ENCODE assay signal across 8 cellular contexts in the genomic region with DNA sequence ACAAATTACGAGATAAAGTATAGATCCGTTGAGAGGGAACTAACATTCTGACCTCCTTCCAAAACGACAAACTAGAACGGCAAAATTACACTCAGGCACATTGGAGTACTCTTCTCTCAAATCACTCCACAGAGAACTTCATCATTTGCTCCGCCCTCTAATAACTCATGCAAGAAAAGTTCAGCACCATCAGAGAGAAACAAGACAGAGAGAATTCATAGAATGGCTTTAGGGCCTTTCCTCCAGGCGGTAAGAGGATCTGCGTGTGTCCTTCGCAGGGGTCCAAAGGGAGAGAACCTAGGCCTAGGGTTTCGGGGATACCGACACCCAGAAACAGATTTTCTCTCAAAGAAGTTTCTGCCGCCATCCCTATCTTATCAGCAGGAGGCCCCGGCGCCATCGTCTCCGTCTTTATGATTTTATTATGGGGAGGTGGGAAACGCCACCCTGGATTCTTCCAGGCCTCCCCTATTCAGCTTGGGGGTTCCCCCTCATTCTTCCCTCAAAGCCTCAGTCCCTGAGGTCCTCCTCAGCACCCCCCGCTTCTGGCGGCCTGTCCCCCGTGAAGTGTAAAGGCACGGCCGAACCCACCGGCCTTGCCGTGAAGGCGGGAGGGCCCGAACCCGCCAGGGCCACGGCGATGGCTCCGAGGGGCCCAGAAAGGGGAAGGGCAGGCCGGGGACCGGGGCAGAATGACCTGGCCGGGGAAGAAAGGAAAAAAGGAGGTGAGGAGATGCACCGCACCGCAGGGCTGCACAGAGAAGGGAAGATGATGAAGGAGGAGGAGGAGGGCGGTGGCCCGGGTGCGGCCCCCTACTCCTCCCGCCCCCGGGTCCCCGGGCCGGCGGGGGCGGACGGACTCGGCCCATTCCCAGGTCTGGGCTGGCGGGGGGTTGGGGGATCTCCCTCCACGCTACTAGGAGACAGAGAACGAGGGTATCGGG. TPM values are rescaled to one million over a fixed set of nuclear protein-coding genes. Genes with fewer than 3 reads are reported as not detected.
DNase-seq lines count a peak whose midpoint lies in the region; ATAC-seq and TF ChIP-seq lines count a peak whose summit lies in the region.

No MANE protein-coding gene starts in this region.

- DNase-seq in COR-L47 (lab: John Stamatoyannopoulos, UW) (peak; percentile 31), RKO (ENCODE audit: low spot score) (peak; percentile 86), adrenal gland (peak; percentile 17 to 52 (median 37)), left ventricle myocardium inferior (no peak), posterior vena cava (ENCODE audit: low spot score) (peak; percentile 83), NCI-H1048 (lab: John Stamatoyannopoulos, UW) (no peak)

- 1 to 2% (median 1%) methylated on average over 40 to 49 of the region's 49 CpGs for WGBS in adrenal gland, 4 donors

- H3K27ac ChIP-seq in adrenal gland (peak overlapping the region; percentile 81 to 88 (median 86)), left ventricle myocardium inferior (replicated peaks) (peak overlapping the region; percentile 96)

- no peaks in the 10 kb centered on the region for H3K9me3 ChIP-seq in adrenal gland (replicated peaks in 1 of 3)
- H3K9me3 ChIP-seq in left ventricle myocardium inferior (replicated peaks): no peaks in the 10 kb centered on the region

- peak in 1 of 2 donors; percentile 58 for TF ChIP-seq POLR2A in adrenal gland (IDR thresholded peaks at IDR 0.05)

- no peaks in the 10 kb centered on the region for H3K27me3 ChIP-seq in adrenal gland
- no peaks in the 10 kb centered on the region for H3K27me3 ChIP-seq in left ventricle myocardium inferior (ENCODE audit: low read depth)

- TF ChIP-seq CTCF in adrenal gland (IDR thresholded peaks at IDR 0.05): no peak
- TF ChIP-seq CTCF in left ventricle myocardium inferior (IDR thresholded peaks at IDR 0.05; ENCODE audit: borderline replicate concordance): no peak

- intact Hi-C loops in adrenal gland (cut with DNase I): no loop called here
- intact Hi-C loops in left ventricle myocardium inferior (cut with micrococcal nuclease): no loop called here
- intact Hi-C loops in posterior vena cava (cut with DNase I): no loop called here

- H3K4me3 ChIP-seq in adrenal gland (peak overlapping the region; percentile 27 to 93 (median 56)), left ventricle myocardium inferior (peak overlapping the region; percentile 96)

- no peaks in the 10 kb centered on the region for H3K36me3 ChIP-seq in adrenal gland (replicated peaks in 1 of 2)
- H3K36me3 ChIP-seq in left ventricle myocardium inferior: peaks cover 7% of the 10 kb centered on the region

- ATAC-seq in GM19438 (IDR thresholded peaks at IDR 0.05; ENCODE audit: low read depth, unreplicated experiment) (peak; percentile 43), HG03469 (IDR thresholded peaks at IDR 0.05; ENCODE audit: unreplicated experiment) (peak; percentile 13)

- H3K4me1 ChIP-seq in adrenal gland (replicated peaks in 1 of 2): peaks cover 7 to 20% of the 10 kb centered on the region in 2 donors
- peaks cover 61% of the 10 kb centered on the region for H3K4me1 ChIP-seq in left ventricle myocardium inferior

RNA-seq across cellular contexts. Expression of gene UBXN7, which starts 0.8 kb away (rescaled TPM):
- total RNA-seq in adrenal gland (10 to 100 TPM; 12.9 to 82.0 (median 45.4) TPM), left ventricle myocardium inferior (31.2 TPM), posterior vena cava (10 to 100 TPM; 41.5 to 42.8 TPM)
- polyA plus RNA-seq in adrenal gland: 10 to 100 TPM in 2 of 3 donors, 1 to 10 TPM in 1; 3.5 to 25.7 (median 18.3) TPM

Comparison
In these comparisons a context has a peak if more than half of its experiments do, and no peak if none do; other contexts are left out.
1. DNase-seq: peak in COR-L47 (single experiment), RKO (single experiment), adrenal gland (7 of 7) and posterior vena cava (single experiment); none in left ventricle myocardium inferior (single experiment) and NCI-H1048 (single experiment).